Comparison of ENCODE assay signal across 1 cellular context in genomic region chr11:65891180-65892136, GRCh38.
TF ChIP-seq lines count a peak whose summit lies in the region.

No MANE protein-coding gene starts in this region.

TF ChIP-seq in K562, 482 proteins besides CTCF, POLR2A, EP300 and RAD21 (continued from another document and continues in another):
- TF ChIP-seq ZBTB26 (CRISPR knock-in tag; IDR thresholded peaks at IDR 0.05), result no peak
- TF ChIP-seq ZNF324 (CRISPR knock-in tag; IDR thresholded peaks at IDR 0.05), result no peak
- TF ChIP-seq E2F3 (CRISPR knock-in tag; IDR thresholded peaks at IDR 0.05), result no peak
- TF ChIP-seq SRF (CRISPR knock-in tag; IDR thresholded peaks at IDR 0.05), result no peak
- no peak for TF ChIP-seq ZZZ3 (IDR thresholded peaks at IDR 0.05)
- TF ChIP-seq RBM39 (optimal IDR thresholded peaks at IDR 0.05; ENCODE audit: low read depth, low read length), result peak; percentile 59
- no peak for TF ChIP-seq ZC3H8 (IDR thresholded peaks at IDR 0.05)
- no peak for TF ChIP-seq REST (CRISPR knock-in tag; IDR thresholded peaks at IDR 0.05; ENCODE audit: low read depth)
- TF ChIP-seq PHF21A (IDR thresholded peaks at IDR 0.05; ENCODE audit: borderline replicate concordance, low read depth), result no peak
- no peak for TF ChIP-seq HDAC6 (IDR thresholded peaks at IDR 0.05; ENCODE audit: low read depth, low read length)
- no peak for TF ChIP-seq BRD4 (IDR thresholded peaks at IDR 0.05)
- TF ChIP-seq ZNF644 (tag; IDR thresholded peaks at IDR 0.05; ENCODE audit: low read depth), result no peak
- TF ChIP-seq MAFF (IDR thresholded peaks at IDR 0.05; ENCODE audit: low read length), result no peak
- TF ChIP-seq CTCFL (IDR thresholded peaks at IDR 0.05; ENCODE audit: borderline replicate concordance, insufficient read depth, low read depth, low read length, poor library complexity, severe bottlenecking), result peak; percentile 66
- TF ChIP-seq PHF8 (IDR thresholded peaks at IDR 0.05; ENCODE audit: borderline replicate concordance, low read length), result no peak
- TF ChIP-seq ZNF124 (CRISPR knock-in tag; IDR thresholded peaks at IDR 0.05), result no peak
- no peak for TF ChIP-seq CBFB (CRISPR knock-in tag; IDR thresholded peaks at IDR 0.05)
- no peak for TF ChIP-seq ZFP1 (CRISPR knock-in tag; IDR thresholded peaks at IDR 0.05)
- TF ChIP-seq POLR3A (IDR thresholded peaks at IDR 0.05; ENCODE audit: borderline replicate concordance, extremely low read depth, insufficient read depth, insufficient read length), result no peak
- TF ChIP-seq ZNF668 (CRISPR knock-in tag; IDR thresholded peaks at IDR 0.05), result no peak
- TF ChIP-seq MAZ (CRISPR knock-in tag; conservative IDR thresholded peaks at IDR 0.05 in 1 of 2, IDR thresholded peaks at IDR 0.05 in 1 of 2), result peak; percentile 67 to 83; a peak in 3 of 4 replicates
- TF ChIP-seq SRSF7 (optimal IDR thresholded peaks at IDR 0.05; ENCODE audit: low read depth, low read length), result no peak
- peak; percentile 36 for TF ChIP-seq ARID1B (IDR thresholded peaks at IDR 0.05)
- TF ChIP-seq ZNF408 (CRISPR knock-in tag; IDR thresholded peaks at IDR 0.05; ENCODE audit: low read depth), result no peak
- TF ChIP-seq ZNF398 (CRISPR knock-in tag; IDR thresholded peaks at IDR 0.05), result no peak
- TF ChIP-seq KDM4B (IDR thresholded peaks at IDR 0.05; ENCODE audit: borderline replicate concordance in 2 of 2, low read depth in 1 of 2), result no peak
- TF ChIP-seq SNAPC5 (CRISPR knock-in tag; IDR thresholded peaks at IDR 0.05), result no peak
- peak; percentile 33; the same call in 1 of the 2 replicates for TF ChIP-seq SAFB (IDR thresholded peaks at IDR 0.05; ENCODE audit: borderline replicate concordance, low read depth, low read length)
- TF ChIP-seq HMBOX1 (IDR thresholded peaks at IDR 0.05), result no peak
- TF ChIP-seq NFXL1 (CRISPR knock-in tag; IDR thresholded peaks at IDR 0.05), result 0 out of 2 replicates have a peak, but pooled peaks have one; percentile 34
- TF ChIP-seq CREB5 (CRISPR knock-in tag; IDR thresholded peaks at IDR 0.05), result no peak
- TF ChIP-seq ZNF224 (CRISPR knock-in tag; IDR thresholded peaks at IDR 0.05), result no peak
- TF ChIP-seq MCM2 (IDR thresholded peaks at IDR 0.05; ENCODE audit: low read depth), result no peak
- no peak for TF ChIP-seq ZNF174 (CRISPR knock-in tag; IDR thresholded peaks at IDR 0.05)
- TF ChIP-seq SMAD2 (IDR thresholded peaks at IDR 0.05; ENCODE audit: low read depth, low read length), result no peak
- TF ChIP-seq THRAP3 (IDR thresholded peaks at IDR 0.05; ENCODE audit: borderline replicate concordance), result peak; percentile 82; the same call in 1 of the 2 replicates
- TF ChIP-seq NFATC3 (IDR thresholded peaks at IDR 0.05), result no peak
- TF ChIP-seq NELFE (IDR thresholded peaks at IDR 0.05; ENCODE audit: insufficient read depth, insufficient read length), result no peak
- no peak for TF ChIP-seq ZNF444 (CRISPR knock-in tag; IDR thresholded peaks at IDR 0.05)
- no peak for TF ChIP-seq AFF1 (IDR thresholded peaks at IDR 0.05; ENCODE audit: low read depth in 1 of 2, partially characterized antibody in 2 of 2)
- no peak for TF ChIP-seq IFI16 (CRISPR knock-in tag; IDR thresholded peaks at IDR 0.05)
- no peak for TF ChIP-seq MYC (IDR thresholded peaks at IDR 0.05; ENCODE audit: low read depth, low read length)
- no peak for TF ChIP-seq MYC (CRISPR knock-in tag; IDR thresholded peaks at IDR 0.05; ENCODE audit: borderline replicate concordance, low read depth)
- no peak for TF ChIP-seq ARHGAP35 (IDR thresholded peaks at IDR 0.05; ENCODE audit: partially characterized antibody)
- TF ChIP-seq BRF2 (IDR thresholded peaks at IDR 0.05; ENCODE audit: borderline replicate concordance, insufficient read depth, insufficient read length), result no peak
- no peak for TF ChIP-seq ZBTB8A (IDR thresholded peaks at IDR 0.05; ENCODE audit: partially characterized antibody)
- TF ChIP-seq FUS (optimal IDR thresholded peaks at IDR 0.05; ENCODE audit: low read depth, low read length), result no peak
- no peak for TF ChIP-seq ZNF311 (CRISPR knock-in tag; IDR thresholded peaks at IDR 0.05)
- TF ChIP-seq NR2F6 (CRISPR knock-in tag; IDR thresholded peaks at IDR 0.05), result no peak
- TF ChIP-seq STAG1 (CRISPR knock-in tag; IDR thresholded peaks at IDR 0.05; ENCODE audit: borderline replicate concordance), result no peak
- no peak for TF ChIP-seq PYGO2 (tag; IDR thresholded peaks at IDR 0.05)
- peak in 1 of 2 experiments; percentile 62; a peak in 1 of 4 replicates for TF ChIP-seq TEAD1 (CRISPR knock-in tag; IDR thresholded peaks at IDR 0.05)
- TF ChIP-seq MAFG (tag; conservative IDR thresholded peaks at IDR 0.05), result no peak
- TF ChIP-seq ETS1 (conservative IDR thresholded peaks at IDR 0.05; ENCODE audit: control insufficient read depth, low read depth, low read length), result peak; percentile 75; the same call in 1 of the 2 replicates
- no peak for TF ChIP-seq CBX3 (IDR thresholded peaks at IDR 0.05; ENCODE audit: borderline replicate concordance in 1 of 2, low read length in 2 of 2)
